In the genomic region with DNA sequence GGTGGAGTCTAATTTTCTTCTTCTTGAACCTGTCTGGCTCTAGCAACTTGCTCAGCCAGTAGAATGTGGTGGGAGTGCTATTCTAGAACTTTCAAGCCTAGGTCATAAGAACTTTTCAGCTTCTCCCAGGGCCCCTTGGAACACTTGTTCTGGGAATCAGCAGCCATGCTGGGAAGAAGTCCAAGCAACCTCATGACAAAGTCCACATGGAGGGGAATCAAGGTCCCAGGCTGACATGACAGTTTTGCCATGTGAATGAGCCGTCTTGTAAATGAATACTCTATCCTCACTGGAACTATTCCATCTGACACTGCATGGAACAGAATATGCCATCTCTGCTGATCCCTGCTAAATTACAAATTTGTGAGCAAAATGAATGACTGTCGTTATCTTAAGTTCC, we compare ENCODE assay signal across 2 cellular contexts.
A peak's percentile ranks its signal among the peaks of the same experiment; 100 is the strongest.
TF ChIP-seq lines count a peak whose summit lies in the region.

No MANE protein-coding gene starts in this region.

TF ChIP-seq in liver, 16 proteins besides CTCF, POLR2A, EP300 and RAD21:
- TF ChIP-seq HNF4G (IDR thresholded peaks at IDR 0.05) = peak; percentile 34
- TF ChIP-seq ATF3 (IDR thresholded peaks at IDR 0.05) = no peak
- TF ChIP-seq YY1 (IDR thresholded peaks at IDR 0.05) = peak; percentile 31
- no peak for TF ChIP-seq NR2F2 (IDR thresholded peaks at IDR 0.05)
- peak; percentile 80 to 83 for TF ChIP-seq HNF4A (conservative IDR thresholded peaks at IDR 0.05)
- TF ChIP-seq MAX (IDR thresholded peaks at IDR 0.05) = no peak
- TF ChIP-seq FOXA2 (IDR thresholded peaks at IDR 0.05) = no peak
- no peak for TF ChIP-seq TAF1 (conservative IDR thresholded peaks at IDR 0.05)
- TF ChIP-seq RXRA (IDR thresholded peaks at IDR 0.05) = peak; percentile 19 to 35
TF ChIP-seq in liver: peak in this region for 4.

TF ChIP-seq in HepG2, 621 proteins besides CTCF, POLR2A, EP300 and RAD21:
- no peak for TF ChIP-seq HNRNPK (IDR thresholded peaks at IDR 0.05; ENCODE audit: low read depth, low read length, poor library complexity, severe bottlenecking)
